17 cellular contexts compared by ENCODE assay signal in genomic region chr20:51449498-51450220, GRCh38.
A peak's percentile ranks its signal among the peaks of the same experiment; 100 is the strongest.
DNase-seq lines count a peak whose midpoint lies in the region; ATAC-seq and TF ChIP-seq lines count a peak whose summit lies in the region.
"Had no signal": no experiment of that assay in that cellular context is flagged by ENCODE, and none has a peak within 500 bp of the region (broad histone marks: within the 10 kb centered on the region; RNA-seq: fewer than 3 reads in every experiment).

No MANE protein-coding gene starts in this region.

- H3K4me3 Mint-ChIP-seq in CD4-positive, alpha-beta memory T cell: no peak overlapping the region
- H3K4me3 Mint-ChIP-seq in effector memory CD8-positive, alpha-beta T cell: no peak overlapping the region
- H3K4me3 Mint-ChIP-seq: stimulated activated effector memory CD8-positive, alpha-beta T cell treated with anti-CD3 and anti-CD28 coated beads, Interleukin-12 subunit alpha, Interleukin-12 subunit beta, amount 100 ng/mL, for 72 hours had no signal

- no peaks in the 10 kb centered on the region for H3K27me3 ChIP-seq in CD4-positive, alpha-beta memory T cell (ENCODE audit: insufficient read depth, low read length)
- H3K27me3 ChIP-seq in HUES48 (ENCODE audit: control insufficient read depth, insufficient read depth, low read length) (no peaks in the 10 kb centered on the region), rectal smooth muscle tissue (ENCODE audit: control insufficient read depth, insufficient read depth, low read length) (no peaks in the 10 kb centered on the region)

- no peak overlapping the region for H3K4me3 ChIP-seq in CD4-positive, alpha-beta memory T cell (ENCODE audit: low read length in 2 of 2)
- H3K4me3 ChIP-seq in HUES48 (ENCODE audit: low read depth, low read length) (no peak overlapping the region), rectal smooth muscle tissue (ENCODE audit: low read length) (no peak overlapping the region)
- H3K4me3 ChIP-seq: thoracic aorta had no signal

- no peak overlapping the region for H3K27ac ChIP-seq in CD4-positive, alpha-beta memory T cell (ENCODE audit: low read depth, low read length)
- H3K27ac ChIP-seq in HUES48 (ENCODE audit: low read depth, low read length) (peak overlapping the region; percentile 47), rectal smooth muscle tissue (ENCODE audit: low read depth, low read length) (peak overlapping the region; percentile 11)

- H3K9me3 Mint-ChIP-seq in CD4-positive, alpha-beta memory T cell: no peaks in the 10 kb centered on the region
- H3K9me3 Mint-ChIP-seq in effector memory CD8-positive, alpha-beta T cell: no peaks in the 10 kb centered on the region
- H3K9me3 Mint-ChIP-seq: stimulated activated effector memory CD8-positive, alpha-beta T cell treated with anti-CD3 and anti-CD28 coated beads, Interleukin-12 subunit alpha, Interleukin-12 subunit beta, amount 100 ng/mL, for 72 hours had no signal

- peaks cover 50% of the 10 kb centered on the region for H3K36me3 ChIP-seq in CD4-positive, alpha-beta memory T cell (ENCODE audit: insufficient read depth, low read length)
- H3K36me3 ChIP-seq in HUES48 (ENCODE audit: control insufficient read depth, insufficient read depth, low read length): no peaks in the 10 kb centered on the region
- H3K36me3 ChIP-seq in rectal smooth muscle tissue (ENCODE audit: control insufficient read depth, insufficient read depth, low read length): peaks cover 4% of the 10 kb centered on the region
- H3K36me3 ChIP-seq: thoracic aorta had no signal

- peak overlapping the region in 4 of 7 donors; percentile 13 to 71 (median 36) for H3K27ac Mint-ChIP-seq in CD4-positive, alpha-beta memory T cell
- peak overlapping the region; percentile 77 to 87 for H3K27ac Mint-ChIP-seq in effector memory CD8-positive, alpha-beta T cell
- H3K27ac Mint-ChIP-seq: stimulated activated effector memory CD8-positive, alpha-beta T cell treated with anti-CD3 and anti-CD28 coated beads, Interleukin-12 subunit alpha, Interleukin-12 subunit beta, amount 100 ng/mL, for 72 hours had no signal

- CTCF ChIA-PET in CD4-positive, alpha-beta memory T cell (lab: Charles Lee; ENCODE audit: partially characterized antibody): interaction anchor here (1.1 to 2.8 kb wide), 2 partner anchors 45 to 63 kb away, joined by 3 to 15 read pairs; no protein-coding TSS in a partner anchor

- intact Hi-C loops in CD4-positive, alpha-beta memory T cell (cut with micrococcal nuclease): loop anchor here (2.0 kb wide), 1 partner anchor 77 kb away; no protein-coding TSS in a partner anchor

- no peaks in the 10 kb centered on the region for H3K9me3 ChIP-seq in CD4-positive, alpha-beta memory T cell (ENCODE audit: control insufficient read depth in 1 of 2, low read length in 2 of 2)
- no peaks in the 10 kb centered on the region for H3K9me3 ChIP-seq in HUES48 (ENCODE audit: control insufficient read depth, insufficient read depth, low read length)
- H3K9me3 ChIP-seq: thoracic aorta had no signal

- DNase-seq in CD4-positive, alpha-beta memory T cell: no peak
- DNase-seq in effector memory CD8-positive, alpha-beta T cell: no peak
- DNase-seq: AML-193, erythroblast, GOT3, NCI-H1417 treated with DMSO at 0.1 percent for 48 hours, NCI-H69, nucleus accumbens, retina, SHP77 had no signal

- H3K27me3 Mint-ChIP-seq in CD4-positive, alpha-beta memory T cell: no peaks in the 10 kb centered on the region
- no peaks in the 10 kb centered on the region for H3K27me3 Mint-ChIP-seq in effector memory CD8-positive, alpha-beta T cell

- peaks cover 6% of the 10 kb centered on the region for H3K4me1 ChIP-seq in CD4-positive, alpha-beta memory T cell (ENCODE audit: insufficient read depth, low read length)
- no peaks in the 10 kb centered on the region; the same call in 1 of the 2 replicates for H3K4me1 ChIP-seq in HUES48 (ENCODE audit: control insufficient read depth, insufficient read depth, low read length)
- peaks cover 27% of the 10 kb centered on the region for H3K4me1 ChIP-seq in rectal smooth muscle tissue (ENCODE audit: control insufficient read depth, insufficient read depth, low read length)

- H3K36me3 Mint-ChIP-seq in CD4-positive, alpha-beta memory T cell: peaks cover 70 to 86% of the 10 kb centered on the region in 2 donors
- peaks cover 62% of the 10 kb centered on the region for H3K36me3 Mint-ChIP-seq in effector memory CD8-positive, alpha-beta T cell (ENCODE audit: insufficient read depth)

- H3K4me1 Mint-ChIP-seq in CD4-positive, alpha-beta memory T cell: peaks cover 26 to 65% (median 30%) of the 10 kb centered on the region in 4 donors
- peaks cover 29 to 58% of the 10 kb centered on the region in 2 donors for H3K4me1 Mint-ChIP-seq in effector memory CD8-positive, alpha-beta T cell (ENCODE audit: low read depth in 2 of 2)

- ATAC-seq in effector memory CD8-positive, alpha-beta T cell (replicated peaks): no peak
- ATAC-seq in GM18861 (IDR thresholded peaks at IDR 0.05; ENCODE audit: unreplicated experiment) (no peak), GM18511 (IDR thresholded peaks at IDR 0.05; ENCODE audit: unreplicated experiment) (no peak), SK-N-SH treated with all-trans-retinoic acid at 6 μM for 48 hours (no peak)
- ATAC-seq: stimulated activated effector memory CD8-positive, alpha-beta T cell treated with anti-CD3 and anti-CD28 coated beads, Interleukin-12 subunit alpha, Interleukin-12 subunit beta, amount 100 ng/mL, for 72 hours had no signal

- POLR2A ChIA-PET in CD4-positive, alpha-beta memory T cell (lab: Charles Lee; ENCODE audit: partially characterized antibody): interaction anchor here (0.7 kb wide), 1 partner anchor 742 kb away, joined by 3 read pairs; the partner anchor contains the start of gene ZFP64

- H3K9ac ChIP-seq in HUES48 (ENCODE audit: low read depth, low read length) (no peak overlapping the region), rectal smooth muscle tissue (ENCODE audit: low read length) (no peak overlapping the region)

TF ChIP-seq in SK-N-SH treated with all-trans-retinoic acid at 6 μM for 48 hours, 23 proteins besides CTCF, POLR2A, EP300 and RAD21:
- no peak for TF ChIP-seq SNAI2 (CRISPR knock-in tag; IDR thresholded peaks at IDR 0.05)
- no peak for TF ChIP-seq POU6F1 (CRISPR knock-in tag; IDR thresholded peaks at IDR 0.05; ENCODE audit: borderline replicate concordance, low read depth)
- TF ChIP-seq ZC3H10 (CRISPR knock-in tag; IDR thresholded peaks at IDR 0.05): no peak
- no peak for TF ChIP-seq ZFP30 (CRISPR knock-in tag; IDR thresholded peaks at IDR 0.05)
- TF ChIP-seq RARB (CRISPR knock-in tag; IDR thresholded peaks at IDR 0.05): no peak
TF ChIP-seq in SK-N-SH treated with all-trans-retinoic acid at 6 μM for 48 hours: peak in this region for 0.
